9 cellular contexts compared by ENCODE assay signal in genomic region chr2:70978388-70979357, GRCh38. TPM values are rescaled to one million over a fixed set of nuclear protein-coding genes. Genes with fewer than 3 reads are reported as not detected.
DNase-seq lines count a peak whose midpoint lies in the region; ATAC-seq and TF ChIP-seq lines count a peak whose summit lies in the region.
"Had no signal": no experiment of that assay in that cellular context is flagged by ENCODE, and none has a peak within 500 bp of the region (broad histone marks: within the 10 kb centered on the region; RNA-seq: fewer than 3 reads in every experiment).

TSS of gene ANKRD53 (plus strand) at chr2:70978630. CDS start at chr2:70978646, 16 bp downstream.

- TF ChIP-seq CTCF in CD4-positive, alpha-beta T cell (IDR thresholded peaks at IDR 0.05) = no peak
- peak in 1 of 4 experiments; percentile 8 for TF ChIP-seq CTCF in gastroesophageal sphincter (IDR thresholded peaks at IDR 0.05)
- no peak for TF ChIP-seq CTCF in neutrophil (IDR thresholded peaks at IDR 0.05)

- CTCF ChIA-PET in CD4-positive, alpha-beta T cell (lab: Charles Lee) = interaction anchor here (1.2 to 2.3 kb wide), 2 partner anchors 12 to 14 kb away, joined by 3 to 16 read pairs; no protein-coding TSS in a partner anchor

- H3K27me3 ChIP-seq in CD4-positive, alpha-beta T cell (ENCODE audit: control insufficient read depth, insufficient read depth, low read length) = no peaks in the 10 kb centered on the region
- H3K27me3 ChIP-seq in gastroesophageal sphincter = no peaks in the 10 kb centered on the region
- H3K27me3 ChIP-seq in neutrophil = peaks cover 55% of the 10 kb centered on the region

- no peak for TF ChIP-seq EP300 in gastroesophageal sphincter (IDR thresholded peaks at IDR 0.05)

- H3K4me3 Mint-ChIP-seq in CD4-positive, alpha-beta T cell = peak within 1 kb of the TSS; percentile 91

- H3K4me1 Mint-ChIP-seq in CD4-positive, alpha-beta T cell (ENCODE audit: low read depth) = peaks cover 20% of the 10 kb centered on the region

- no peak for DNase-seq in CD4-positive, alpha-beta T cell
- DNase-seq in activated CD8-positive, alpha-beta memory T cell treated with anti-CD3 and anti-CD28 coated beads, Interleukin-2, amount 50 U/mL, for 48 hours = peak; percentile 59
- DNase-seq in DMS53 (lab: John Stamatoyannopoulos, UW) (no peak), globus pallidus (ENCODE audit: low spot score) (no peak)

- H3K36me3 ChIP-seq in gastroesophageal sphincter (peaks cover 0 to 21% of the 10 kb centered on the region in 2 donors), neutrophil (no peaks in the 10 kb centered on the region)

- H3K36me3 Mint-ChIP-seq in CD4-positive, alpha-beta T cell (ENCODE audit: low read depth) = no peaks in the 10 kb centered on the region

- intact Hi-C loops in CD4-positive, alpha-beta T cell (cut with DNase I, micrococcal nuclease) = no loop called here

- POLR2A ChIA-PET in CD4-positive, alpha-beta T cell (lab: Charles Lee) = interaction anchor here (1.4 to 1.5 kb wide), 2 partner anchors 23 to 90 kb away, joined by 3 to 5 read pairs; partner anchors contain the start of gene NAGK

- H3K4me1 ChIP-seq in gastroesophageal sphincter = peaks cover 0 to 29% (median 4%) of the 10 kb centered on the region in 3 donors
- H3K4me1 ChIP-seq in neutrophil (ENCODE audit: control insufficient read depth in 1 of 2, insufficient read depth in 1 of 2, low read depth in 1 of 2, low read length in 1 of 2) = peaks cover 13 to 21% of the 10 kb centered on the region in 2 experiments

- peak within 1 kb of the TSS; percentile 67 for H3K27ac Mint-ChIP-seq in CD4-positive, alpha-beta T cell

- no peaks in the 10 kb centered on the region for H3K9me3 Mint-ChIP-seq in CD4-positive, alpha-beta T cell

- peak; percentile 40 for ATAC-seq in CD4-positive, alpha-beta T cell (ENCODE audit: poor library complexity)
- ATAC-seq in HG03432 (IDR thresholded peaks at IDR 0.05; ENCODE audit: unreplicated experiment) = peak; percentile 40
- peak; percentile 66 for ATAC-seq in gastroesophageal sphincter
- ATAC-seq in HG03196 (IDR thresholded peaks at IDR 0.05; ENCODE audit: unreplicated experiment) = no peak

- peak in 1 of 2 donors; percentile 7 for TF ChIP-seq POLR2A in gastroesophageal sphincter (IDR thresholded peaks at IDR 0.05)

- H3K4me3 ChIP-seq in gastroesophageal sphincter = peak within 1 kb of the TSS; percentile 67 to 72
- H3K4me3 ChIP-seq in neutrophil (ENCODE audit: low read depth in 1 of 2, low read length in 1 of 2) = peak within 1 kb of the TSS; percentile 68 to 77

- WGBS in gastroesophageal sphincter (ENCODE audit: low coverage in 1 of 2), 2 donors = 5 to 28% methylated on average over 2 to 4 of the region's 82 CpGs

- no peaks in the 10 kb centered on the region for H3K9me3 ChIP-seq in CD4-positive, alpha-beta T cell (ENCODE audit: control insufficient read depth, low read length)
- H3K9me3 ChIP-seq in gastroesophageal sphincter (no peaks in the 10 kb centered on the region), neutrophil (no peaks in the 10 kb centered on the region)

- no peak within 1 kb of the TSS for H3K27ac ChIP-seq in CD4-positive, alpha-beta T cell (ENCODE audit: low read depth, low read length)
- H3K27ac ChIP-seq in gastroesophageal sphincter (peak within 1 kb of the TSS; percentile 90 to 95 (median 91)), neutrophil (peak within 1 kb of the TSS; percentile 64)
- H3K27ac ChIP-seq: HL-60 had no signal

- no peaks in the 10 kb centered on the region for H3K27me3 Mint-ChIP-seq in CD4-positive, alpha-beta T cell

RNA-seq across cellular contexts. Expression of gene ANKRD53, which starts in this region (rescaled TPM):
- total RNA-seq in CD4-positive, alpha-beta T cell = 1 to 10 TPM in 1 of 2 experiments, under 1 TPM in 1; 0.42 to 1.2 TPM
- total RNA-seq in gastroesophageal sphincter = 1 to 10 TPM in 2 of 4 donors, under 1 TPM in 2; 0.27 to 2.8 (median 0.97) TPM
